Comparison of ENCODE assay signal across 29 cellular contexts in the genomic region with DNA sequence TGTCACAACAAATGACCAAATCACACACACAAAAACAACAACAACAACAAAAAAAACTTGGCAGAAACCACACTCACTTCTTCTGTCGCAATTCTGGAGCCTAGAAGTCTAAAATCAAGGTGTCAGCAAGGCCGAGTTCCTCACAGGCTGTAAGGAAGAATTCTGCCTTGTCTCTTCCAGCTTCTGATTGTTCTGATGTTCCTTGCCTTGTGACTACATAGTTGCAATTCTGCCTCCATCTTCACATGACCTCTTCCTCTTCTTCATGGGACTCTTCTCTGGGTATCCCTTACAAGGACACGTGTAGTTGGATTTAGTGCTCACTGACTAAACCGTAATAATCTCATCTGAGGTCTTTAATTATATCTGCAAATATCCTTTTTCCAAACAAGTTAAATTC.
"Had no signal": no experiment of that assay in that cellular context is flagged by ENCODE, and none has a peak within 500 bp of the region (broad histone marks: within the 10 kb centered on the region; RNA-seq: fewer than 3 reads in every experiment).

No MANE protein-coding gene starts in this region.

- ATAC-seq: heart right ventricle; left lobe of liver; lower lobe of right lung; mucosa of descending colon; naive thymus-derived CD4-positive, alpha-beta T cell; right cardiac atrium; sciatic nerve; stimulated activated effector memory CD8-positive, alpha-beta T cell treated with anti-CD3 and anti-CD28 coated beads, Interleukin-12 subunit alpha, Interleukin-12 subunit beta, amount 100 ng/mL, for 72 hours had no signal

- H3K36me3 Mint-ChIP-seq: naive thymus-derived CD4-positive, alpha-beta T cell; natural killer cell treated with Interleukin-12 subunit alpha and Interleukin-12 subunit beta and Interleukin-15 and Interleukin-18, amount 100 ng/mL, for 72 hours; stimulated activated effector memory CD8-positive, alpha-beta T cell treated with anti-CD3 and anti-CD28 coated beads, Interleukin-12 subunit alpha, Interleukin-12 subunit beta, amount 100 ng/mL, for 72 hours; type B pancreatic cell had no signal

- H3K36me3 ChIP-seq: heart right ventricle, lower lobe of right lung, neutrophil, suprapubic skin, thoracic aorta, tibial artery, vagina had no signal

- H3K9me3 ChIP-seq: heart right ventricle, lower lobe of right lung, mucosa of descending colon, neutrophil, suprapubic skin, thoracic aorta, tibial artery, vagina had no signal

- H3K27ac ChIP-seq: heart right ventricle, lower lobe of right lung, neutrophil, skin epidermis, suprapubic skin, thoracic aorta, tibial artery, vagina had no signal

- DNase-seq: heart right ventricle; hippocampal formation; kidney glomerular epithelial cell; left cardiac atrium; lower lobe of right lung; mammary epithelial cell; midbrain; mucosa of descending colon; naive thymus-derived CD4-positive, alpha-beta T cell; occipital lobe; right cardiac atrium; stimulated activated CD4-positive, alpha-beta T cell treated with anti-CD3 and anti-CD28 coated beads, Interleukin-12 subunit alpha, Interleukin-12 subunit beta, amount 100 ng/mL, for 4 hours; stimulated activated CD4-positive, alpha-beta T cell treated with anti-CD3 and anti-CD28 coated beads, Interleukin-15, amount 100 ng/mL, for 24 hours; stimulated activated CD4-positive, alpha-beta T cell treated with anti-CD3 and anti-CD28 coated beads, Interleukin-2, amount 100 ng/mL, for 24 hours; stimulated activated CD4-positive, alpha-beta T cell treated with anti-CD3 and anti-CD28 coated beads, Interleukin-4, amount 100 ng/mL, for 24 hours; stimulated activated naive CD4-positive, alpha-beta T cell; tibial artery had no signal

- H3K4me3 ChIP-seq: heart right ventricle, lower lobe of right lung, mucosa of descending colon, skin epidermis, suprapubic skin, thoracic aorta, tibial artery, vagina had no signal

- H3K9me3 Mint-ChIP-seq: natural killer cell treated with Interleukin-12 subunit alpha and Interleukin-12 subunit beta and Interleukin-15 and Interleukin-18, amount 100 ng/mL, for 72 hours; neural crest cell; stimulated activated effector memory CD8-positive, alpha-beta T cell treated with anti-CD3 and anti-CD28 coated beads, Interleukin-12 subunit alpha, Interleukin-12 subunit beta, amount 100 ng/mL, for 72 hours; stimulated activated naive CD8-positive, alpha-beta T cell treated with anti-CD3 and anti-CD28 coated beads, Interleukin-15, Interleukin-2, amounts not matched to agents 100 ng/mL and 50 ng/mL, for 24 hours; type B pancreatic cell had no signal

- H3K27me3 Mint-ChIP-seq: stimulated activated naive CD8-positive, alpha-beta T cell treated with anti-CD3 and anti-CD28 coated beads, Interleukin-15, Interleukin-2, amounts not matched to agents 100 ng/mL and 50 ng/mL, for 24 hours; type B pancreatic cell had no signal

- H3K4me1 ChIP-seq: lower lobe of right lung, vagina had no signal

- H3K27ac Mint-ChIP-seq: naive thymus-derived CD4-positive, alpha-beta T cell; natural killer cell treated with Interleukin-12 subunit alpha and Interleukin-12 subunit beta and Interleukin-15 and Interleukin-18, amount 100 ng/mL, for 72 hours; stimulated activated effector memory CD8-positive, alpha-beta T cell treated with anti-CD3 and anti-CD28 coated beads, Interleukin-12 subunit alpha, Interleukin-12 subunit beta, amount 100 ng/mL, for 72 hours; stimulated activated naive CD8-positive, alpha-beta T cell treated with anti-CD3 and anti-CD28 coated beads, Interleukin-15, Interleukin-2, amounts not matched to agents 100 ng/mL and 50 ng/mL, for 24 hours; type B pancreatic cell had no signal

- H3K4me1 Mint-ChIP-seq: neural crest cell had no signal

- H3K27me3 ChIP-seq: heart right ventricle, neutrophil, suprapubic skin, tibial artery, vagina had no signal

- H3K4me3 Mint-ChIP-seq: naive thymus-derived CD4-positive, alpha-beta T cell; natural killer cell treated with Interleukin-12 subunit alpha and Interleukin-12 subunit beta and Interleukin-15 and Interleukin-18, amount 100 ng/mL, for 72 hours; neural crest cell; stimulated activated effector memory CD8-positive, alpha-beta T cell treated with anti-CD3 and anti-CD28 coated beads, Interleukin-12 subunit alpha, Interleukin-12 subunit beta, amount 100 ng/mL, for 72 hours; stimulated activated naive CD8-positive, alpha-beta T cell treated with anti-CD3 and anti-CD28 coated beads, Interleukin-15, Interleukin-2, amounts not matched to agents 100 ng/mL and 50 ng/mL, for 24 hours; type B pancreatic cell had no signal
